19 cellular contexts compared by ENCODE assay signal in genomic region chr21:42836767-42837301, GRCh38. TPM values are rescaled to one million over a fixed set of nuclear protein-coding genes. Genes with fewer than 3 reads are reported as not detected.
DNase-seq lines count a peak whose midpoint lies in the region; ATAC-seq, FAIRE-seq and TF ChIP-seq lines count a peak whose summit lies in the region.
"Had no signal": no experiment of that assay in that cellular context is flagged by ENCODE, and none has a peak within 500 bp of the region (broad histone marks: within the 10 kb centered on the region; RNA-seq: fewer than 3 reads in every experiment).

No MANE protein-coding gene starts in this region.

- WGBS in SK-N-SH (ENCODE audit: low lambda C conversion rate) = 86% methylated on average over 13 of the region's 15 CpGs
- 45% methylated on average over 15 of the region's 15 CpGs for WGBS in K562 (ENCODE audit: insufficient coverage, low coverage, missing lambda C conversion rate)

- no peak overlapping the region for H3K27ac ChIP-seq in SK-N-SH (ENCODE audit: low read depth in 2 of 2, low read length in 1 of 2)
- H3K27ac ChIP-seq in K562 (ENCODE audit: extremely low read depth, low read depth, low read length) = no peak overlapping the region
- no peak overlapping the region for H3K27ac ChIP-seq in neural progenitor cell
- H3K27ac ChIP-seq: A549, hepatocyte had no signal

- TF ChIP-seq RAD21 in SK-N-SH (IDR thresholded peaks at IDR 0.05; ENCODE audit: low read length) = no peak
- TF ChIP-seq RAD21 in K562 (CRISPR knock-in tag; conservative IDR thresholded peaks at IDR 0.05 in 1 of 2, IDR thresholded peaks at IDR 0.05 in 1 of 2) = no peak

- H3K9me1 ChIP-seq in K562 (ENCODE audit: control insufficient read depth, insufficient read depth, low read length) = no peaks in the 10 kb centered on the region

- FAIRE-seq in K562 (lab: Jason Lieb, UNC) = no peak
- FAIRE-seq: A549, bronchial epithelial cell, urothelium cell line had no signal

- peaks cover 9% of the 10 kb centered on the region for H3K4me1 Mint-ChIP-seq in neural progenitor cell

- H3F3A ChIP-seq in SK-N-SH (replicated peaks; ENCODE audit: insufficient read depth) (no peaks in the 10 kb centered on the region), neural progenitor cell (ENCODE audit: low read depth) (no peaks in the 10 kb centered on the region)

- TF ChIP-seq CTCF in SK-N-SH (IDR thresholded peaks at IDR 0.05) (no peak), K562 (IDR thresholded peaks at IDR 0.05 in 2 of 3, conservative IDR thresholded peaks at IDR 0.05 in 1 of 3; ENCODE audit: insufficient read depth in 2 of 3, low read depth in 1 of 3, low read length in 3 of 3) (no peak), neural progenitor cell (IDR thresholded peaks at IDR 0.05) (no peak)

- H4K20me1 ChIP-seq in SK-N-SH (ENCODE audit: insufficient read depth) (no peaks in the 10 kb centered on the region), K562 (replicated peaks; ENCODE audit: control insufficient read depth, insufficient read depth, low read length) (peaks cover 32% of the 10 kb centered on the region; the same call in 1 of the 2 replicates), neural progenitor cell (ENCODE audit: low read depth) (no peaks in the 10 kb centered on the region)

- POLR2A ChIA-PET in SK-N-SH (lab: Yijun Ruan, JAX) (no interaction called here), K562 (lab: Yijun Ruan, JAX) (interaction anchor here (0.8 kb wide), 1 partner anchor 39 kb away, joined by 4 read pairs; no protein-coding TSS in a partner anchor)

- H3K4me1 ChIP-seq in SK-N-SH (ENCODE audit: control insufficient read depth in 1 of 2, insufficient read depth in 2 of 2, low read depth in 1 of 2, low read length in 1 of 2) = peaks cover 0 to 9% of the 10 kb centered on the region in 2 experiments; a peak in 1 of 4 replicates
- peaks cover 0 to 20% of the 10 kb centered on the region in 2 experiments; a peak in 3 of 5 replicates for H3K4me1 ChIP-seq in K562 (replicated peaks in 1 of 2; ENCODE audit: control insufficient read depth in 2 of 2, insufficient read depth in 2 of 2, low read length in 2 of 2)
- no peaks in the 10 kb centered on the region for H3K4me1 ChIP-seq in neural progenitor cell
- H3K4me1 ChIP-seq: A549 had no signal

- no peak for ATAC-seq in SK-N-SH treated with all-trans-retinoic acid at 6 μM for 48 hours
- ATAC-seq in K562 = peak; percentile 2; the same call in 2 of the 3 replicates
- ATAC-seq in HG02970 (IDR thresholded peaks at IDR 0.05; ENCODE audit: low FRiP score, unreplicated experiment) = no peak
- ATAC-seq: A549 had no signal

- TF ChIP-seq POLR2A in K562 (conservative IDR thresholded peaks at IDR 0.05) = peak; percentile 46

- H3K27me3 Mint-ChIP-seq in neural progenitor cell (ENCODE audit: insufficient read depth, low read depth) = peaks cover 4% of the 10 kb centered on the region

- H3K36me3 Mint-ChIP-seq in neural progenitor cell = peaks cover 5% of the 10 kb centered on the region

- no peak overlapping the region for H3K4me3 Mint-ChIP-seq in neural progenitor cell
- H3K4me3 Mint-ChIP-seq: activated CD4-positive, alpha-beta memory T cell treated with anti-CD3 and anti-CD28 coated beads, Interleukin-2, amount 10 ng/mL, durations not matched to agents 7 days and 5 days had no signal

- no peaks in the 10 kb centered on the region for H3K9me3 Mint-ChIP-seq in neural progenitor cell
- H3K9me3 Mint-ChIP-seq: activated CD4-positive, alpha-beta memory T cell treated with anti-CD3 and anti-CD28 coated beads, Interleukin-2, amount 10 ng/mL, durations not matched to agents 7 days and 5 days had no signal

- in situ Hi-C loops in K562 (cut with MboI) = no loop called here

- H3K79me2 ChIP-seq in SK-N-SH (ENCODE audit: insufficient read depth) (no peaks in the 10 kb centered on the region), K562 (ENCODE audit: control insufficient read depth, insufficient read depth, low read length) (no peaks in the 10 kb centered on the region), neural progenitor cell (ENCODE audit: low read depth) (no peaks in the 10 kb centered on the region)
- H3K79me2 ChIP-seq: hepatocyte had no signal

- H3K4me3 ChIP-seq in SK-N-SH (ENCODE audit: low read depth in 2 of 2, low read length in 1 of 2) (no peak overlapping the region), H7 (ENCODE audit: insufficient read depth, low read depth, low read length) (no peak overlapping the region), K562 (no peak overlapping the region), neural progenitor cell (no peak overlapping the region)
- H3K4me3 ChIP-seq: A549, hepatocyte had no signal

- H2AFZ ChIP-seq in SK-N-SH (ENCODE audit: low read depth) = no peak overlapping the region
- H2AFZ ChIP-seq in K562 (ENCODE audit: low read depth, low read length) = no peak overlapping the region
- no peak overlapping the region for H2AFZ ChIP-seq in neural progenitor cell (replicated peaks)
- H2AFZ ChIP-seq: hepatocyte had no signal

- CTCF ChIA-PET in SK-N-SH (lab: Yijun Ruan, JAX) (no interaction called here), K562 (lab: Yijun Ruan, JAX; ENCODE audit: low intra/inter-chr PET ratio) (no interaction called here)

- DNase-seq in SK-N-SH (peak; percentile 18), H7 (peak; percentile 49), K562 (ENCODE audit: extremely low read depth in 1 of 4, low spot score in 3 of 4) (peak in 2 of 4 experiments; percentile 26 to 28), neural progenitor cell (ENCODE audit: low spot score) (no peak), NCI-H510A (lab: John Stamatoyannopoulos, UW) (no peak), HuH-7.5 (ENCODE audit: low spot score) (no peak)
- DNase-seq: activated naive CD4-positive, alpha-beta T cell treated with Interleukin-2 at 50 U/mL for 16 hours; effector CD8-positive, alpha-beta T cell; Kasumi-1; NCI-H1694; stimulated activated CD4-positive, alpha-beta T cell treated with anti-CD3 and anti-CD28 coated beads, Interleukin-12 subunit alpha, Interleukin-12 subunit beta, amount 100 ng/mL, for 4 hours; stimulated activated naive CD4-positive, alpha-beta T cell treated with Interleukin-2 at 50 U/mL for 16 hours had no signal

- no peak overlapping the region for H3K4me2 ChIP-seq in SK-N-SH
- H3K4me2 ChIP-seq in K562 (ENCODE audit: insufficient read depth, low read length) = no peak overlapping the region
- H3K4me2 ChIP-seq in neural progenitor cell = no peak overlapping the region
- H3K4me2 ChIP-seq: A549, hepatocyte had no signal

- no peaks in the 10 kb centered on the region for H3K9me2 ChIP-seq in SK-N-SH

- H3K27ac Mint-ChIP-seq in neural progenitor cell = peak overlapping the region; percentile 65
- H3K27ac Mint-ChIP-seq: activated CD4-positive, alpha-beta memory T cell treated with anti-CD3 and anti-CD28 coated beads, Interleukin-2, amount 10 ng/mL, durations not matched to agents 7 days and 5 days had no signal

- TF ChIP-seq EP300 in SK-N-SH (IDR thresholded peaks at IDR 0.05; ENCODE audit: borderline replicate concordance in 1 of 2, low read depth in 1 of 2, low read length in 1 of 2) (no peak), K562 (IDR thresholded peaks at IDR 0.05; ENCODE audit: low read length) (no peak)

- H3K9ac ChIP-seq in SK-N-SH (no peak overlapping the region), K562 (ENCODE audit: insufficient read depth in 1 of 2, low read depth in 2 of 2, low read length in 2 of 2) (peak overlapping the region in 1 of 2 experiments; percentile 38; a peak in 1 of 4 replicates), neural progenitor cell (no peak overlapping the region)

- H3K27me3 ChIP-seq in SK-N-SH (ENCODE audit: insufficient read depth) = no peaks in the 10 kb centered on the region
- no peaks in the 10 kb centered on the region; the same call in 1 of the 2 replicates for H3K27me3 ChIP-seq in H7 (ENCODE audit: control insufficient read depth, insufficient read depth, low read length)
- no peaks in the 10 kb centered on the region for H3K27me3 ChIP-seq in K562 (ENCODE audit: control insufficient read depth in 2 of 2, insufficient read depth in 2 of 2, low read length in 2 of 2)
- H3K27me3 ChIP-seq in neural progenitor cell = peaks cover 12% of the 10 kb centered on the region
- H3K27me3 ChIP-seq: hepatocyte had no signal

- H3K9me3 ChIP-seq in SK-N-SH (no peaks in the 10 kb centered on the region), K562 (replicated peaks; ENCODE audit: control insufficient read depth, insufficient read depth, low read depth, low read length) (no peaks in the 10 kb centered on the region; the same call in 1 of the 2 replicates), neural progenitor cell (ENCODE audit: low read depth) (no peaks in the 10 kb centered on the region)
- H3K9me3 ChIP-seq: A549 had no signal

- intact Hi-C loops in K562 (cut with micrococcal nuclease) = no loop called here

- BruUV-seq in K562 (replicated peaks; lab: Mats Ljungman, UMichigan) = no TSS peak

- H3K36me3 ChIP-seq in SK-N-SH (replicated peaks in 1 of 2; ENCODE audit: control insufficient read depth in 1 of 2, insufficient read depth in 2 of 2, low read length in 1 of 2) = peaks cover 9 to 22% of the 10 kb centered on the region in 2 experiments
- peaks cover 15% of the 10 kb centered on the region for H3K36me3 ChIP-seq in H7 (replicated peaks; ENCODE audit: control insufficient read depth, insufficient read depth, low read length)
- H3K36me3 ChIP-seq in K562 (ENCODE audit: control insufficient read depth, insufficient read depth, low read length) = peaks cover 30% of the 10 kb centered on the region
- H3K36me3 ChIP-seq in neural progenitor cell = peaks cover 3% of the 10 kb centered on the region

RNA-seq across cellular contexts. Expression of gene WDR4, which starts 42.5 kb away (rescaled TPM):
- polyA plus RNA-seq in SK-N-SH (2012; rRNA removed) = 21.8 and 26.5 TPM in 2 replicates
- 13.0 and 18.1 TPM in 2 replicates for polyA plus RNA-seq in SK-N-SH (2012; cell fraction: cytosol; rRNA removed)
- 36.3 and 54.9 TPM in 2 replicates for polyA plus RNA-seq in SK-N-SH (2012; cell fraction: nucleus; rRNA removed)
- 12.9 and 15.3 TPM in 2 replicates for total RNA-seq in H7 (2014; rRNA removed; shearing (Covaris generic))
- 107 and 254 TPM in 2 replicates for total RNA-seq in K562 (2011; cell fraction: chromatin; rRNA removed; ENCODE audit: low replicate concordance)
- 147 and 151 TPM in 2 replicates for total RNA-seq in K562 (2011; cell fraction: nucleolus; rRNA removed)
- total RNA-seq in K562 (2011; cell fraction: nucleoplasm; rRNA removed) = 105 and 112 TPM in 2 replicates
- total RNA-seq in K562 (2014; rRNA removed) = 30.2 and 41.6 TPM in 2 replicates
- total RNA-seq in K562 (2014; rRNA removed; fragmentation: Illumina TruSeq; extraction: Trizol) = 21.4 and 29.7 TPM in 2 replicates
- total RNA-seq in K562 (2015; rRNA removed; fragmentation: Illumina TruSeq; extraction: Trizol) = 43.4 and 44.3 TPM in 2 replicates
- 95.3 and 95.4 TPM in 2 replicates for total RNA-seq in K562 (2021)
- polyA plus RNA-seq in K562 (2011; rRNA removed) = 32.1 and 32.8 TPM in 2 replicates
- polyA plus RNA-seq in K562 (2011; cell fraction: cytosol; rRNA removed) = 48.9 and 72.1 TPM in 2 replicates
- polyA plus RNA-seq in K562 (2011; cell fraction: nucleus; rRNA removed) = 84.3 and 132 TPM in 2 replicates
- 36.0 and 81.8 TPM in 2 replicates for polyA plus RNA-seq in K562 (2012)
- polyA plus RNA-seq in K562 (2014; fragmentation: Illumina TruSeq; extraction: Trizol) = 48.1 and 59.6 TPM in 2 replicates
- polyA plus RNA-seq in K562 (2014; fragmentation: Nextera tagmentation; extraction: Ambion mirVana) = 10 to 100 TPM in 1 of 2 experiments, 1 to 10 TPM in 1; 5.4 to 26.3 TPM
- polyA plus RNA-seq in K562 (2014; rRNA removed) = 76.3 and 90.2 TPM in 2 replicates
- 22.9 and 34.7 TPM in 2 replicates for polyA minus RNA-seq in K562 (2011; rRNA and poly(A)+ RNA removed)
- 29.9 and 35.5 TPM in 2 replicates for polyA minus RNA-seq in K562 (2011; cell fraction: cytosol; rRNA and poly(A)+ RNA removed)
- polyA minus RNA-seq in K562 (2011; cell fraction: nucleus; rRNA and poly(A)+ RNA removed) = 51.3 and 54.0 TPM in 2 replicates
- 5.7 and 14.6 TPM in 2 replicates for total RNA-seq in neural progenitor cell (ENCODE audit: low replicate concordance)

RNA-seq across cellular contexts. Expression of gene NDUFV3, which starts 56.3 kb away (rescaled TPM):
- polyA plus RNA-seq in SK-N-SH (2012; rRNA removed) (27.3 and 32.9 TPM in 2 replicates), K562 (2011; rRNA removed) (37.2 and 41.9 TPM in 2 replicates), K562 (2014; fragmentation: Illumina TruSeq; extraction: Trizol) (63.0 and 77.9 TPM in 2 replicates), K562 (2014; fragmentation: Nextera tagmentation; extraction: Ambion mirVana) (10 to 100 TPM; 19.1 to 23.6 TPM), K562 (2014; rRNA removed) (67.2 and 80.0 TPM in 2 replicates)
- polyA plus RNA-seq in SK-N-SH (2012; cell fraction: cytosol; rRNA removed) = 22.8 and 24.3 TPM in 2 replicates
- 26.2 and 27.4 TPM in 2 replicates for polyA plus RNA-seq in SK-N-SH (2012; cell fraction: nucleus; rRNA removed)
- total RNA-seq in H7 (2014; rRNA removed; shearing (Covaris generic)) = 40.5 and 41.9 TPM in 2 replicates
- 82.4 and 114 TPM in 2 replicates for total RNA-seq in K562 (2011; cell fraction: chromatin; rRNA removed; ENCODE audit: low replicate concordance)
- 48.2 and 54.4 TPM in 2 replicates for total RNA-seq in K562 (2011; cell fraction: nucleolus; rRNA removed)
- 61.2 and 67.6 TPM in 2 replicates for total RNA-seq in K562 (2011; cell fraction: nucleoplasm; rRNA removed)
- total RNA-seq in K562 (2014; rRNA removed) (87.8 and 89.7 TPM in 2 replicates), K562 (2014; rRNA removed; fragmentation: Illumina TruSeq; extraction: Trizol) (74.3 and 81.5 TPM in 2 replicates), K562 (2015; rRNA removed; fragmentation: Illumina TruSeq; extraction: Trizol) (79.7 and 80.6 TPM in 2 replicates), K562 (2021) (65.7 and 68.3 TPM in 2 replicates), neural progenitor cell (ENCODE audit: low replicate concordance) (16.7 and 24.4 TPM in 2 replicates)
- 43.0 and 44.1 TPM in 2 replicates for polyA plus RNA-seq in K562 (2011; cell fraction: cytosol; rRNA removed)
- 40.0 and 49.0 TPM in 2 replicates for polyA plus RNA-seq in K562 (2011; cell fraction: nucleus; rRNA removed)
- 58.0 and 60.8 TPM in 2 replicates for polyA plus RNA-seq in K562 (2012)
- polyA minus RNA-seq in K562 (2011; rRNA and poly(A)+ RNA removed) = 39.0 and 44.5 TPM in 2 replicates
- polyA minus RNA-seq in K562 (2011; cell fraction: cytosol; rRNA and poly(A)+ RNA removed) = 35.1 and 42.7 TPM in 2 replicates
- 11.7 and 20.2 TPM in 2 replicates for polyA minus RNA-seq in K562 (2011; cell fraction: nucleus; rRNA and poly(A)+ RNA removed)

Comparison
In these comparisons a context has a peak if more than half of its experiments do, and no peak if none do; other contexts are left out.
1. DNase-seq: peak in SK-N-SH (single experiment) and H7 (single experiment); none in neural progenitor cell (single experiment), NCI-H510A (single experiment) and HuH-7.5 (single experiment).